8 cellular contexts compared by ENCODE assay signal in the genomic region with DNA sequence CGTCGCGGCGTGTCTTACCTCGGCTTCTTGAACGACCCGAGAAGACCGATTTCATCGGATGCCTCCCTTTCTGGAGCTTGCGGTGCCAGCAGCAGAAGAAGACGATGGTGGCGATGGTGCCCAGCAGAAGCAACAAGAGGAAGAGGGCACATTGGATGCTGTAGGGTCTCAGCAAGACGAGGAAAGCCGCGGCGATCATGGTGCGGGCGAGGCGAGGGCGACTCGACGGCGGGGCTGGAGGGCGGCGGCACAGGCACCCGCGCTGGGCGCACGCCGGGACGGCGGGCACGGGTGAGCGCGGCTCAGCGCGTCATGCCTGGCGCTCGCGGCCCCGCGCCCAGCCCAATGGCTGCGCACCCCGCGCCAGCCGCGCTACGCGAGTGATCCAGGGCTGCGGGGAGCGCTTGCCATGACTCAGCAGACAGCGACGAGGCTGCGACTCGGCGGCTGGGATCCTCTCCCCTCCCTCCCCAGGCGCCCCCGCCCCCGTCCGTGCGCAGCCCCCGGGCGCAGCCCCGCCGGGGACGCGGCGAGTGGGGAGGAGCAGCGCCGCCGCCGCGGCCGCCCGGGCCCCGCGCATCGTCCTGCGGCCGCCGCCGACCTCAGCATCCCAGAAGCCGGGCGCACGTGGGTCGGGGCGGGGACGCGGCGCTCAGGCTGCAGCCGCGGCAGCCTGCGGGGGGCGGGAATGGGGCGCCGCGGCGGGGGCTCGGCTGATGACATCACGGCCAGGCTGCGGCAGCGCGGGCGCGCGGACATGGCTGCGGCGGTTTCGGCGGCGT. TPM values are rescaled to one million over a fixed set of nuclear protein-coding genes. Genes with fewer than 3 reads are reported as not detected.
DNase-seq lines count a peak whose midpoint lies in the region; ATAC-seq lines count a peak whose summit lies in the region.

Gene BEND6, plus strand, starts transcription at position 719 of the 782 bp plus-strand sequence. CDS start 26,704 bp downstream, outside the sequence.

- H3K4me3 Mint-ChIP-seq in activated naive CD4-positive, alpha-beta T cell treated with anti-CD3 and anti-CD28 coated beads for 36 hours = peak within 1 kb of the TSS; percentile 84

- CTCF ChIA-PET in activated naive CD4-positive, alpha-beta T cell treated with anti-CD3 and anti-CD28 coated beads for 36 hours (lab: Charles Lee) = interaction anchor here (1.1 to 2.2 kb wide), 4 partner anchors 9 to 362 kb away, joined by 3 to 12 read pairs (median 7); partner anchors contain the start of genes PRIM2 and ZNF451

- DNase-seq in CD1c-positive myeloid dendritic cell (ENCODE audit: extremely low spot score) (peak; percentile 51), NCI-H510A treated with DMSO at 0.1 percent for 48 hours (lab: John Stamatoyannopoulos, UW) (peak; percentile 58), germinal center (ENCODE audit: low spot score) (peak; percentile 33), nucleus accumbens (lab: John Stamatoyannopoulos, UW) (peak in 54 of 56 donors; percentile 49 to 96 (median 81)), NCI-H1048 (lab: John Stamatoyannopoulos, UW) (no peak)
- DNase-seq in activated naive CD4-positive, alpha-beta T cell treated with anti-CD3 and anti-CD28 coated beads for 36 hours = peak; percentile 53

- H3K27me3 Mint-ChIP-seq in activated naive CD4-positive, alpha-beta T cell treated with anti-CD3 and anti-CD28 coated beads for 36 hours (ENCODE audit: low read depth) = peaks cover 60% of the 10 kb centered on the region

- H3K36me3 Mint-ChIP-seq in activated naive CD4-positive, alpha-beta T cell treated with anti-CD3 and anti-CD28 coated beads for 36 hours (ENCODE audit: low read depth) = no peaks in the 10 kb centered on the region

- H3K4me1 Mint-ChIP-seq in activated naive CD4-positive, alpha-beta T cell treated with anti-CD3 and anti-CD28 coated beads for 36 hours (ENCODE audit: low read depth) = peaks cover 8% of the 10 kb centered on the region

- H3K9me3 Mint-ChIP-seq in activated naive CD4-positive, alpha-beta T cell treated with anti-CD3 and anti-CD28 coated beads for 36 hours = no peaks in the 10 kb centered on the region

- no peak within 1 kb of the TSS for H3K27ac Mint-ChIP-seq in activated naive CD4-positive, alpha-beta T cell treated with anti-CD3 and anti-CD28 coated beads for 36 hours

- intact Hi-C loops in activated naive CD4-positive, alpha-beta T cell treated with anti-CD3 and anti-CD28 coated beads for 36 hours (cut with micrococcal nuclease) = loop anchor here (1.0 to 10.0 kb wide), 11 partner anchors 50 to 362 kb away; partner anchors contain the start of genes KIAA1586 and RAB23

- ATAC-seq in GM18870 (IDR thresholded peaks at IDR 0.05; ENCODE audit: unreplicated experiment) = peak; percentile 24
- peak; percentile 44 for ATAC-seq in HG03045 (IDR thresholded peaks at IDR 0.05; ENCODE audit: unreplicated experiment)

RNA-seq across cellular contexts. Expression of gene BEND6, which starts in this region (rescaled TPM):
- not detected for total RNA-seq in activated naive CD4-positive, alpha-beta T cell treated with anti-CD3 and anti-CD28 coated beads for 36 hours

Comparison
In these comparisons a context has a peak if more than half of its experiments do, and no peak if none do; other contexts are left out.
1. Peak in DNase-seq in activated naive CD4-positive, alpha-beta T cell treated with anti-CD3 and anti-CD28 coated beads for 36 hours; RNA of the gene not detected or under 1 TPM.